Comparison of ENCODE assay signal across 19 cellular contexts in genomic region chr2:171707752-171708151, GRCh38.
"Had no signal": no experiment of that assay in that cellular context is flagged by ENCODE, and none has a peak within 500 bp of the region (broad histone marks: within the 10 kb centered on the region; RNA-seq: fewer than 3 reads in every experiment).

No MANE protein-coding gene starts in this region.

- H3K9me3 ChIP-seq: heart left ventricle, lower lobe of right lung, ovary, prostate gland, upper lobe of left lung had no signal

- ATAC-seq: activated CD8-positive, alpha-beta memory T cell treated with anti-CD3 and anti-CD28 coated beads, Interleukin-2, amount 10 ng/mL, durations not matched to agents 7 days and 5 days; activated CD8-positive, alpha-beta T cell treated with anti-CD3 and anti-CD28 coated beads for 36 hours; activated naive CD4-positive, alpha-beta T cell treated with anti-CD3 and anti-CD28 coated beads, Interleukin-2, amount 50 U/mL, for 72 hours; heart left ventricle; lower lobe of right lung; naive thymus-derived CD8-positive, alpha-beta T cell; stimulated activated naive CD8-positive, alpha-beta T cell treated with anti-CD3 and anti-CD28 coated beads, Interleukin-15, Interleukin-2, amounts not matched to agents 100 U/mL and 50 U/mL, for 24 hours; T-helper 17 cell had no signal

- H3K4me3 ChIP-seq: coronary artery, heart left ventricle, lower lobe of right lung, ovary, prostate gland, upper lobe of left lung had no signal

- H3K27me3 Mint-ChIP-seq: activated CD4-positive, alpha-beta T cell treated with anti-CD3 and anti-CD28 coated beads, Interleukin-2, amount 10 ng/mL, durations not matched to agents 7 days and 5 days; activated CD8-positive, alpha-beta memory T cell treated with anti-CD3 and anti-CD28 coated beads, Interleukin-2, amount 10 ng/mL, durations not matched to agents 7 days and 5 days; activated CD8-positive, alpha-beta T cell treated with anti-CD3 and anti-CD28 coated beads for 36 hours; naive thymus-derived CD8-positive, alpha-beta T cell; T-helper 17 cell had no signal

- H3K9me3 Mint-ChIP-seq: activated CD4-positive, alpha-beta T cell treated with anti-CD3 and anti-CD28 coated beads, Interleukin-2, amount 10 ng/mL, durations not matched to agents 7 days and 5 days; activated CD8-positive, alpha-beta T cell treated with anti-CD3 and anti-CD28 coated beads for 36 hours; activated naive CD4-positive, alpha-beta T cell treated with anti-CD3 and anti-CD28 coated beads, Interleukin-2, amount 50 U/mL, for 72 hours; naive thymus-derived CD8-positive, alpha-beta T cell had no signal

- H3K36me3 ChIP-seq: ovary, prostate gland had no signal

- H3K36me3 Mint-ChIP-seq: activated naive CD4-positive, alpha-beta T cell treated with anti-CD3 and anti-CD28 coated beads, Interleukin-2, amount 50 U/mL, for 72 hours had no signal

- H3K27me3 ChIP-seq: heart left ventricle, ovary, upper lobe of left lung had no signal

- DNase-seq: activated CD4-positive, alpha-beta T cell treated with anti-CD3 and anti-CD28 coated beads, Interleukin-2, amount 10 ng/mL, durations not matched to agents 7 days and 5 days; activated CD4-positive, CD25-positive, alpha-beta regulatory T cell treated with anti-CD3 and anti-CD28 coated beads, Interleukin-2, amount 50 U/mL, for 72 hours; activated CD8-positive, alpha-beta memory T cell treated with anti-CD3 and anti-CD28 coated beads, Interleukin-2, amount 10 ng/mL, durations not matched to agents 7 days and 5 days; activated CD8-positive, alpha-beta T cell treated with anti-CD3 and anti-CD28 coated beads for 36 hours; activated T-cell treated with anti-CD3 and anti-CD28 coated beads for 4 hours; aorta; heart left ventricle; kidney; lower lobe of right lung; naive thymus-derived CD8-positive, alpha-beta T cell; ovary; stimulated activated CD4-positive, alpha-beta T cell treated with anti-CD3 and anti-CD28 coated beads, Interleukin-4, amount 100 ng/mL, for 24 hours; stimulated activated naive CD8-positive, alpha-beta T cell treated with anti-CD3 and anti-CD28 coated beads, Interleukin-15, Interleukin-2, amounts not matched to agents 100 U/mL and 50 U/mL, for 24 hours; SW 1271; T-helper 17 cell; upper lobe of left lung had no signal

- H3K27ac ChIP-seq: coronary artery, heart left ventricle, lower lobe of right lung, ovary, prostate gland, upper lobe of left lung had no signal

- H3K4me1 ChIP-seq: lower lobe of right lung, prostate gland had no signal

- H3K4me3 Mint-ChIP-seq: activated CD4-positive, alpha-beta T cell treated with anti-CD3 and anti-CD28 coated beads, Interleukin-2, amount 10 ng/mL, durations not matched to agents 7 days and 5 days; activated CD8-positive, alpha-beta memory T cell treated with anti-CD3 and anti-CD28 coated beads, Interleukin-2, amount 10 ng/mL, durations not matched to agents 7 days and 5 days; activated CD8-positive, alpha-beta T cell treated with anti-CD3 and anti-CD28 coated beads for 36 hours; naive thymus-derived CD8-positive, alpha-beta T cell; T-helper 17 cell had no signal

- H3K27ac Mint-ChIP-seq: activated CD4-positive, alpha-beta T cell treated with anti-CD3 and anti-CD28 coated beads, Interleukin-2, amount 10 ng/mL, durations not matched to agents 7 days and 5 days; activated CD8-positive, alpha-beta memory T cell treated with anti-CD3 and anti-CD28 coated beads, Interleukin-2, amount 10 ng/mL, durations not matched to agents 7 days and 5 days; activated CD8-positive, alpha-beta T cell treated with anti-CD3 and anti-CD28 coated beads for 36 hours; activated naive CD4-positive, alpha-beta T cell treated with anti-CD3 and anti-CD28 coated beads, Interleukin-2, amount 50 U/mL, for 72 hours; naive thymus-derived CD8-positive, alpha-beta T cell; T-helper 17 cell had no signal
